Comparison of ENCODE assay signal across 1 cellular context in genomic region chr16:20260215-20261009, GRCh38.
TF ChIP-seq lines count a peak whose summit lies in the region.

No MANE protein-coding gene starts in this region.

TF ChIP-seq in GM23338, 12 proteins besides CTCF, POLR2A, EP300 and RAD21 (continued from another document):
- TF ChIP-seq STAT1 (IDR thresholded peaks at IDR 0.05; ENCODE audit: unreplicated experiment) (no peak), ZNF114 (CRISPR knock-in tag; IDR thresholded peaks at IDR 0.05) (no peak), ETS1 (IDR thresholded peaks at IDR 0.05) (no peak), NANOG (IDR thresholded peaks at IDR 0.05; ENCODE audit: borderline replicate concordance) (no peak), POLR2AphosphoS5 (IDR thresholded peaks at IDR 0.05; ENCODE audit: low read depth) (no peak), EZH2 (IDR thresholded peaks at IDR 0.05; ENCODE audit: low read depth, unreplicated experiment) (no peak), REST (IDR thresholded peaks at IDR 0.05; ENCODE audit: unreplicated experiment) (no peak), CREB1 (CRISPR knock-in tag; IDR thresholded peaks at IDR 0.05; ENCODE audit: low read depth) (no peak), ZNF331 (CRISPR knock-in tag; IDR thresholded peaks at IDR 0.05; ENCODE audit: low read depth) (no peak), EZH2phosphoT487 (IDR thresholded peaks at IDR 0.05; ENCODE audit: unreplicated experiment) (no peak)
TF ChIP-seq in GM23338: peak in this region for 0.
